Comparison of ENCODE assay signal across 17 cellular contexts in the genomic region with DNA sequence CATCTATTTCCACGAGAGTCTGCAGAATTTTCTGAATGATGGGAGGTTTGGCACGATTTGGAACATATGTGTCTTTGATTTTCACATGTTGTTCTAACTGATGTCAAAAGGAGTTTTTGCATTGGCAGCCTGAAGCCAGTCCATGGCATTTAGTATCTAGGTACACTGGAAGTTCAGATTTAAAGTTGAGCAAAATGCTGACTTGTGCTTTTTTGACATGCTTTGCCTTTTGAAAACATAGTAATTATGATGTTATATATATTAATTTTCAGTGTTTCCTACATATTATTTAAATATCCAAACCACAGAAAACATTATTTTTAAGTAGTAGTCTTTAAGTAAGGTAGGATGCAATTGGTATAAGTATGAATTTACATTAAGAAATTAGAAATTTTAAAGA.
"Had no signal": no experiment of that assay in that cellular context is flagged by ENCODE, and none has a peak within 500 bp of the region (broad histone marks: within the 10 kb centered on the region; RNA-seq: fewer than 3 reads in every experiment).

No MANE protein-coding gene starts in this region.

- H3K27ac ChIP-seq: dorsolateral prefrontal cortex, heart right ventricle, sigmoid colon, skin epidermis, stomach, thoracic aorta, transverse colon had no signal

- DNase-seq: cortex of kidney; dorsolateral prefrontal cortex; effector CD8-positive, alpha-beta T cell; heart right ventricle; hypothalamus; kidney glomerular epithelial cell; mammary epithelial cell; naive thymus-derived CD4-positive, alpha-beta T cell; nephron progenitor cell; sigmoid colon; stimulated activated naive CD4-positive, alpha-beta T cell; stomach; substantia nigra; transverse colon had no signal

- H3K36me3 ChIP-seq: heart right ventricle, sigmoid colon, stomach, thoracic aorta, transverse colon had no signal

- ATAC-seq: heart right ventricle; naive thymus-derived CD4-positive, alpha-beta T cell had no signal

- H3K9me3 ChIP-seq: sigmoid colon, stomach, thoracic aorta, transverse colon had no signal

- H3K27me3 ChIP-seq: dorsolateral prefrontal cortex, heart right ventricle, sigmoid colon, stomach, transverse colon had no signal

- FAIRE-seq: frontal cortex had no signal

- H3K4me3 ChIP-seq: dorsolateral prefrontal cortex, heart right ventricle, sigmoid colon, skin epidermis, stomach, thoracic aorta, transverse colon had no signal
